8 cellular contexts compared by ENCODE assay signal in the genomic region with DNA sequence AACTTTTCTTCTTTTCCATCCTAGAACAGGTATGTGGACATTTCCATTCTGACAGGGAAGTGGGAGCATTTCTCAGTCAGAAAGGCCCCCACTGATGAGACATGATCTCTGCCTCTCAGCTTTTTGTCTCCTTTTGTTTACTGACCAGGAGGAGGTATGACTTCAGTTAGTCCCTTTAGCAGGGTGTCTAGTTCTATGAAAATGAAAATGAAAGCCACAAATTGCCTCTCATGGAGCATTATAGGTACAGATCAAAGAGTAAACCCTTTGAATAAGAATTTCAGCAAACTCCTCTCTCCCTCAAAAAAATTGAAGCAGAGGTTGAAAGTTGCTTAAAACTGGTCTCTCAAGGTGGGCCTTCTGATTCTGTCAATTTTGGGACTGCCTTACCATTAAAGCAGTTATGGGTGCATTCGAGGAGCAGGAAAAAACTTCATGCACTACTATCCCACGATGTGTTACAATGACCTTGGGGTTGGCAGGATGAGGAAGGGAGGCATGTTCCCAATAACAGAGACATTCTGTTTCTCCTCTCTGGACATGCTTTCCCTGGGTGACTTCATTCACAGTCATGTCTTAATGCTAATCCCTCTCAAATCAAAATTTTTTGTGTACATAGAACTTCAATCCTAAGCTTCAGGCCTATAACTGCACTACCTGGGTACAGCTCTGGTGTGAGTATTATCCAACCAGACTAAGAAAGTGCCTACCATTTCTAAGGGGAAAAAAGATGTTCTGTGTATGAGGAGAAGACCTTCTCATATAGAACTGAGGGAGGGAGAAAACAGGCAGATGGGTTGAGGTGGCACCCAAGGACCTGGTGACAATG. TPM values are rescaled to one million over a fixed set of nuclear protein-coding genes. Genes with fewer than 3 reads are reported as not detected.
DNase-seq lines count a peak whose midpoint lies in the region; ATAC-seq lines count a peak whose summit lies in the region.

No MANE protein-coding gene starts in this region.

- no peaks in the 10 kb centered on the region for H3K9me3 ChIP-seq in SJCRH30 (replicated peaks)
- H3K9me3 ChIP-seq in iPS-15b (ENCODE audit: control insufficient read depth, insufficient read depth, low read length): no peaks in the 10 kb centered on the region

- H3K27me3 ChIP-seq in SJCRH30: no peaks in the 10 kb centered on the region
- H3K27me3 ChIP-seq in iPS-15b (ENCODE audit: control insufficient read depth, insufficient read depth, low read length): peaks cover 5% of the 10 kb centered on the region

- WGBS in urinary bladder: 35% methylated on average over 2 of the region's 2 CpGs

- no peaks in the 10 kb centered on the region for H3K36me3 ChIP-seq in SJCRH30
- H3K36me3 ChIP-seq in iPS-15b (ENCODE audit: control insufficient read depth, insufficient read depth, low read length): no peaks in the 10 kb centered on the region
- no peaks in the 10 kb centered on the region for H3K36me3 ChIP-seq in urinary bladder (ENCODE audit: insufficient read depth)

- H3K9ac ChIP-seq in iPS-15b (ENCODE audit: low read depth, low read length): no peak overlapping the region

- no peak for DNase-seq in SJCRH30
- no peak for DNase-seq in D341Med (ENCODE audit: low spot score)
- DNase-seq in nucleus accumbens (lab: John Stamatoyannopoulos, UW): no peak
- DNase-seq in activated CD8-positive, alpha-beta memory T cell treated with anti-CD3 and anti-CD28 coated beads, Interleukin-2, amount 50 U/mL, for 48 hours: no peak

- H3K4me3 ChIP-seq in SJCRH30 (no peak overlapping the region), iPS-15b (ENCODE audit: low read depth, low read length) (peak overlapping the region; percentile 10), urinary bladder (ENCODE audit: low read depth, low read length) (no peak overlapping the region)

- peak overlapping the region; percentile 3; the same call in 1 of the 2 replicates for H3K27ac ChIP-seq in SJCRH30
- peak overlapping the region; percentile 53 for H3K27ac ChIP-seq in urinary bladder (ENCODE audit: low read depth)

- peaks cover 19% of the 10 kb centered on the region for H3K4me1 ChIP-seq in SJCRH30
- H3K4me1 ChIP-seq in iPS-15b (ENCODE audit: control insufficient read depth, insufficient read depth, low read length): peaks cover 21% of the 10 kb centered on the region
- H3K4me1 ChIP-seq in urinary bladder (ENCODE audit: insufficient read depth): no peaks in the 10 kb centered on the region

- ATAC-seq in GM18909 (IDR thresholded peaks at IDR 0.05; ENCODE audit: poor library complexity, unreplicated experiment): peak; percentile 93
- peak; percentile 95 for ATAC-seq in HG02678 (IDR thresholded peaks at IDR 0.05; ENCODE audit: unreplicated experiment)

RNA-seq across cellular contexts. Expression of gene TBC1D23, which starts 50.6 kb away (rescaled TPM):
- total RNA-seq in SJCRH30 (2014; rRNA removed; shearing (Covaris generic)): 49.2 and 52.3 TPM in 2 replicates
- total RNA-seq in urinary bladder: 104 TPM
- 16.2 TPM for polyA plus RNA-seq in urinary bladder
